ENCODE assay signal across 1 cellular context in the genomic region with DNA sequence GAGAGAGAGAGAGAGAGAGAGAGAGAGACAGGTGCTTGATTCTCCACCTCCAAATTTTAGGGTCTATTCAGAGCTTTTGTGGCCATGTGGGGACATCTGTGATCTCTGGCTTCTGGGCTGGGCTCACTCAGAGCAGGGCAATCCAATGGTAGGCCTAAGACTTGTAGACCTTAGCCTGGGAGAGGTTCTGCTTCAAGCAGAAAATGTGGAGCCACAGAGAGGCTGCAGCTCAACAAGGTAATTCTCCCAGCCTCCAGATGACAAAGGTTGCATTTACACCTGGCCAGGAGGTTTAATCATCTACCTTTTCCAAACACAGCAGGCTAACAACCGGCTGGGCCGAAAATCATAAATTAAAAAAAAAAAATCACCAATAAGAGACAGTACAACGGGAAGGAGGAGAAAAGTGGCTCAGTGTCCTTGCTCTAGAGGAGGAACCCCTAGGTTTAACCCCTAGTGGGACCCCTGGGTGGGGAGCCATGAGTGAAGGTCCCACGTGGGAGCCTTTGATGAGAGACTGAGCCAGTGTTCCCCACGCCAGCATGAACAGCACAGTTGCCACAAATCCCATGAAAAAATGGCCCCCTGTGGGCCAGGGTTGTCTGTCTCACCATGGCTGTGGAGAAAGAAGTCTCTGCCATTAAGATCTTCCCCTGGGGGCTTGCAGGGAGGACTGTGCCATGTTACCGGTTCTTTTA.
TF ChIP-seq lines count a peak whose summit lies in the region.

No MANE protein-coding gene starts in this region.

TF ChIP-seq in liver, 16 proteins besides CTCF, POLR2A, EP300 and RAD21 (continued from another document):
- TF ChIP-seq, protein P1, sequence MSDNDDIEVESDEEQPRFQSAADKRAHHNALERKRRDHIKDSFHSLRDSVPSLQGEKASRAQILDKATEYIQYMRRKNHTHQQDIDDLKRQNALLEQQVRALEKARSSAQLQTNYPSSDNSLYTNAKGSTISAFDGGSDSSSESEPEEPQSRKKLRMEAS (IDR thresholded peaks at IDR 0.05): peak; percentile 25
- TF ChIP-seq, protein P2, sequence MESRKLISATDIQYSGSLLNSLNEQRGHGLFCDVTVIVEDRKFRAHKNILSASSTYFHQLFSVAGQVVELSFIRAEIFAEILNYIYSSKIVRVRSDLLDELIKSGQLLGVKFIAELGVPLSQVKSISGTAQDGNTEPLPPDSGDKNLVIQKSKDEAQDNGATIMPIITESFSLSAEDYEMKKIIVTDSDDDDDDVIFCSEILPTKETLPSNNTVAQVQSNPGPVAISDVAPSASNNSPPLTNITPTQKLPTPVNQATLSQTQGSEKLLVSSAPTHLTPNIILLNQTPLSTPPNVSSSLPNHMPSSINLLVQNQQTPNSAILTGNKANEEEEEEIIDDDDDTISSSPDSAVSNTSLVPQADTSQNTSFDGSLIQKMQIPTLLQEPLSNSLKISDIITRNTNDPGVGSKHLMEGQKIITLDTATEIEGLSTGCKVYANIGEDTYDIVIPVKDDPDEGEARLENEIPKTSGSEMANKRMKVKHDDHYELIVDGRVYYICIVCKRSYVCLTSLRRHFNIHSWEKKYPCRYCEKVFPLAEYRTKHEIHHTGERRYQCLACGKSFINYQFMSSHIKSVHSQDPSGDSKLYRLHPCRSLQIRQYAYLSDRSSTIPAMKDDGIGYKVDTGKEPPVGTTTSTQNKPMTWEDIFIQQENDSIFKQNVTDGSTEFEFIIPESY (IDR thresholded peaks at IDR 0.05): no peak
- TF ChIP-seq SP1 (IDR thresholded peaks at IDR 0.05): peak; percentile 40
- TF ChIP-seq TAF1 (conservative IDR thresholded peaks at IDR 0.05): no peak
- peak; percentile 28 to 30 for TF ChIP-seq HNF4A (conservative IDR thresholded peaks at IDR 0.05)
